In genomic region chr2:54271843-54272600, GRCh38 we compare ENCODE assay signal across 12 cellular contexts. TPM values are rescaled to one million over a fixed set of nuclear protein-coding genes. Genes with fewer than 3 reads are reported as not detected.
DNase-seq lines count a peak whose midpoint lies in the region; ATAC-seq and TF ChIP-seq lines count a peak whose summit lies in the region.
"Had no signal": no experiment of that assay in that cellular context is flagged by ENCODE, and none has a peak within 500 bp of the region (broad histone marks: within the 10 kb centered on the region; RNA-seq: fewer than 3 reads in every experiment).

No MANE protein-coding gene starts in this region.

- H3K36me3 Mint-ChIP-seq in T-helper 17 cell (ENCODE audit: low read depth), result peaks cover 2% of the 10 kb centered on the region

- intact Hi-C loops in PC-3 (cut with micrococcal nuclease), result no loop called here

- H3K27me3 Mint-ChIP-seq in T-helper 17 cell, result no peaks in the 10 kb centered on the region

- no peaks in the 10 kb centered on the region for H4K20me1 ChIP-seq in PC-3 (ENCODE audit: low read length)

- no peak overlapping the region for H3K27ac ChIP-seq in PC-3 (ENCODE audit: low read length)
- H3K27ac ChIP-seq: adrenal gland had no signal

- ATAC-seq in GM18511 (IDR thresholded peaks at IDR 0.05; ENCODE audit: unreplicated experiment), result peak; percentile 93
- peak; percentile 95 for ATAC-seq in GM21423 (IDR thresholded peaks at IDR 0.05; ENCODE audit: unreplicated experiment)
- peak; percentile 80 for ATAC-seq in HG03108 (IDR thresholded peaks at IDR 0.05; ENCODE audit: unreplicated experiment)
- peak; percentile 44 for ATAC-seq in T-helper 17 cell
- ATAC-seq in PC-3, result no peak

- TF ChIP-seq CTCF in PC-3 (conservative IDR thresholded peaks at IDR 0.05; ENCODE audit: low read depth, low read length), result no peak

- no peaks in the 10 kb centered on the region for H3K9me2 ChIP-seq in PC-3 (replicated peaks; ENCODE audit: low read length)

- no peaks in the 10 kb centered on the region for H3K79me2 ChIP-seq in PC-3 (ENCODE audit: low read length)

- DNase-seq in T-helper 17 cell (no peak), PC-3 (no peak), inferior parietal cortex (ENCODE audit: extremely low spot score) (no peak), AML-193 (lab: John Stamatoyannopoulos, UW) (no peak)
- no peak for DNase-seq in activated CD4-positive, alpha-beta T cell treated with anti-CD3 and anti-CD28 coated beads, Interleukin-2, amount 50 U/mL, for 4 hours

- H3K4me1 ChIP-seq in PC-3 (ENCODE audit: insufficient read depth, low read length), result no peaks in the 10 kb centered on the region
- H3K4me1 ChIP-seq: adrenal gland had no signal

- POLR2A ChIA-PET in PC-3 (lab: Charles Lee; ENCODE audit: unreplicated experiment), result no interaction called here

- no peak overlapping the region for H3K27ac Mint-ChIP-seq in T-helper 17 cell
- H3K27ac Mint-ChIP-seq: mesothelial cell of epicardium had no signal

- BruUV-seq in PC-3 (replicated peaks; lab: Mats Ljungman, UMichigan), result no TSS peak

- H3F3A ChIP-seq in PC-3 (ENCODE audit: low read length, unreplicated experiment), result no peaks in the 10 kb centered on the region

- no peak overlapping the region for H3K9ac ChIP-seq in PC-3 (ENCODE audit: low read length)

- no peak overlapping the region for H3K4me2 ChIP-seq in PC-3 (ENCODE audit: low read length)

- CTCF ChIA-PET in PC-3 (lab: Charles Lee), result no interaction called here

- no peak overlapping the region for H3K4me3 Mint-ChIP-seq in T-helper 17 cell
- H3K4me3 Mint-ChIP-seq: mesothelial cell of epicardium had no signal

- H3K4me3 ChIP-seq in PC-3 (ENCODE audit: low read length), result no peak overlapping the region
- H3K4me3 ChIP-seq: adrenal gland had no signal

- no peaks in the 10 kb centered on the region for H3K27me3 ChIP-seq in PC-3 (ENCODE audit: low read length)
- H3K27me3 ChIP-seq: adrenal gland had no signal

- H3K9me3 ChIP-seq in T-helper 17 cell (ENCODE audit: control insufficient read depth, low read length, poor library complexity, severe bottlenecking), result no peaks in the 10 kb centered on the region
- no peaks in the 10 kb centered on the region for H3K9me3 ChIP-seq in PC-3 (ENCODE audit: low read length)
- H3K9me3 ChIP-seq: adrenal gland had no signal

- H3K4me1 Mint-ChIP-seq in T-helper 17 cell, result peaks cover 2% of the 10 kb centered on the region
- H3K4me1 Mint-ChIP-seq: mesothelial cell of epicardium had no signal

- no peaks in the 10 kb centered on the region for H3K36me3 ChIP-seq in PC-3 (ENCODE audit: low read depth, low read length)
- H3K36me3 ChIP-seq: adrenal gland had no signal

- no peak overlapping the region for H2AFZ ChIP-seq in PC-3 (ENCODE audit: low read length)

RNA-seq across cellular contexts. Expression of gene TSPYL6, which starts 16.0 kb away (rescaled TPM):
- total RNA-seq in T-helper 17 cell, result not detected
- total RNA-seq in PC-3 (2014; rRNA removed), result not detected in 2 replicates
- total RNA-seq: adrenal gland, fibroblast of lung, mesothelial cell of epicardium, skeletal muscle tissue had no signal
